In genomic region chr16:17076121-17076757, GRCh38 we compare ENCODE assay signal across 26 cellular contexts.
DNase-seq lines count a peak whose midpoint lies in the region; ATAC-seq and TF ChIP-seq lines count a peak whose summit lies in the region.
"Had no signal": no experiment of that assay in that cellular context is flagged by ENCODE, and none has a peak within 500 bp of the region (broad histone marks: within the 10 kb centered on the region; RNA-seq: fewer than 3 reads in every experiment).

No MANE protein-coding gene starts in this region.

- no peak overlapping the region for H3K4me3 Mint-ChIP-seq in GM23338
- H3K4me3 Mint-ChIP-seq: activated naive CD4-positive, alpha-beta T cell treated with anti-CD3 and anti-CD28 coated beads, Interleukin-2, amount 50 U/mL, for 24 hours; activated T-helper 1 cell treated with anti-CD3 and anti-CD28 coated beads, Interleukin-12 subunit alpha, Interleukin-12 subunit beta, Interleukin-2, Interleukin-4 antibody, amounts not matched to agents 30 ng/mL and 10 ng/mL and 1 ng/mL, durations not matched to agents 14 hours and 24 hours and 36 hours; effector memory CD8-positive, alpha-beta T cell; natural killer cell treated with Interleukin-12 subunit alpha and Interleukin-12 subunit beta and Interleukin-15 and Interleukin-18, amount 100 ng/mL, for 72 hours; T-cell had no signal

- 62 to 64% methylated on average over 8 to 9 of the region's 9 CpGs for WGBS in gastroesophageal sphincter (ENCODE audit: low coverage in 1 of 2), 2 donors

- peaks cover 7% of the 10 kb centered on the region; the same call in 1 of the 2 replicates for H3K9me2 ChIP-seq in GM23338 (ENCODE audit: insufficient read depth)

- 0 out of 2 replicates have a peak overlapping the region, but pooled peaks have one; percentile 14 for H2AFZ ChIP-seq in GM23338

- H3K27ac Mint-ChIP-seq in GM23338 = no peak overlapping the region
- H3K27ac Mint-ChIP-seq: activated naive CD4-positive, alpha-beta T cell treated with anti-CD3 and anti-CD28 coated beads, Interleukin-2, amount 50 U/mL, for 24 hours; activated T-helper 1 cell treated with anti-CD3 and anti-CD28 coated beads, Interleukin-12 subunit alpha, Interleukin-12 subunit beta, Interleukin-2, Interleukin-4 antibody, amounts not matched to agents 30 ng/mL and 10 ng/mL and 1 ng/mL, durations not matched to agents 14 hours and 24 hours and 36 hours; effector memory CD8-positive, alpha-beta T cell; natural killer cell treated with Interleukin-12 subunit alpha and Interleukin-12 subunit beta and Interleukin-15 and Interleukin-18, amount 100 ng/mL, for 72 hours; T-cell had no signal

- in situ Hi-C loops in GM13976 (cut with MboI; ENCODE audit: low sequenced_read_pairs, unreplicated experiment) = no loop called here

- no peaks in the 10 kb centered on the region for H3K79me2 ChIP-seq in GM23338 (replicated peaks; ENCODE audit: insufficient read depth)

- no peak overlapping the region for H3K4me2 ChIP-seq in GM23338

- H3K4me3 ChIP-seq in GM23338 (no peak overlapping the region), dorsolateral prefrontal cortex (peak overlapping the region in 6 of 59 donors; percentile 2 to 33 (median 8)), gastroesophageal sphincter (no peak overlapping the region)
- H3K4me3 ChIP-seq: colonic mucosa, heart right ventricle, lung, mucosa of descending colon, SJSA1, upper lobe of left lung had no signal

- peaks cover 1% of the 10 kb centered on the region for H3K27me3 Mint-ChIP-seq in GM23338 (ENCODE audit: insufficient read depth, low read depth, poor library complexity)
- H3K27me3 Mint-ChIP-seq: activated naive CD4-positive, alpha-beta T cell treated with anti-CD3 and anti-CD28 coated beads, Interleukin-2, amount 50 U/mL, for 24 hours; effector memory CD8-positive, alpha-beta T cell; T-cell had no signal

- H3K36me3 Mint-ChIP-seq in GM23338 (ENCODE audit: low read depth) = peaks cover 10% of the 10 kb centered on the region; the same call in 2 of the 3 replicates
- H3K36me3 Mint-ChIP-seq: activated naive CD4-positive, alpha-beta T cell treated with anti-CD3 and anti-CD28 coated beads, Interleukin-2, amount 50 U/mL, for 24 hours; natural killer cell treated with Interleukin-12 subunit alpha and Interleukin-12 subunit beta and Interleukin-15 and Interleukin-18, amount 100 ng/mL, for 72 hours; T-cell had no signal

- TF ChIP-seq CTCF in GM13976 (IDR thresholded peaks at IDR 0.05; ENCODE audit: borderline replicate concordance, control extremely low read depth, extremely low read depth, insufficient read depth, missing control alignments) = no peak
- no peak for TF ChIP-seq CTCF in GM23338 (conservative IDR thresholded peaks at IDR 0.05; ENCODE audit: low read depth in 2 of 2)
- peak in 4 of 56 donors; percentile 7 to 31 (median 14) for TF ChIP-seq CTCF in dorsolateral prefrontal cortex (IDR thresholded peaks at IDR 0.05 in 54 of 56, conservative IDR thresholded peaks at IDR 0.05 in 2 of 56; ENCODE audit: low read depth in 1 of 56, partially characterized antibody in 56 of 56)
- TF ChIP-seq CTCF in gastroesophageal sphincter (IDR thresholded peaks at IDR 0.05) = no peak

- H3K9me3 ChIP-seq in gastroesophageal sphincter = no peaks in the 10 kb centered on the region
- H3K9me3 ChIP-seq: colonic mucosa, heart right ventricle, mucosa of descending colon, SJSA1, upper lobe of left lung had no signal

- H3K27me3 ChIP-seq in GM23338 (ENCODE audit: insufficient read depth) = no peaks in the 10 kb centered on the region
- no peaks in the 10 kb centered on the region for H3K27me3 ChIP-seq in dorsolateral prefrontal cortex
- H3K27me3 ChIP-seq in gastroesophageal sphincter = peaks cover 24% of the 10 kb centered on the region
- H3K27me3 ChIP-seq: colonic mucosa, upper lobe of left lung had no signal

- DNase-seq in GM13976 (ENCODE audit: low spot score) (peak; percentile 62), GM23338 (ENCODE audit: low spot score) (no peak), dorsolateral prefrontal cortex (no peak), T-helper 1 cell (no peak), retina (no peak)
- DNase-seq in NK-92 treated with Interleukin-12 subunit alpha and Interleukin-12 subunit beta, amount 100 ng/mL, for 24 hours (lab: John Stamatoyannopoulos, UW) = no peak
- DNase-seq: activated CD4-positive, CD25-positive, alpha-beta regulatory T cell; colonic mucosa; effector memory CD8-positive, alpha-beta T cell; foreskin fibroblast; heart right ventricle; mucosa of descending colon; NCI-H1105 treated with DMSO at 0.1 percent for 48 hours; NCI-H2081; NCI-H345; NCI-H748 treated with DMSO at 0.1 percent for 48 hours; RPMI8226; T-cell; upper lobe of left lung had no signal

- TF ChIP-seq POLR2A in gastroesophageal sphincter (IDR thresholded peaks at IDR 0.05) = no peak

- H3K36me3 ChIP-seq in GM23338 (ENCODE audit: insufficient read depth) (no peaks in the 10 kb centered on the region), gastroesophageal sphincter (no peaks in the 10 kb centered on the region)
- H3K36me3 ChIP-seq: colonic mucosa, heart right ventricle, SJSA1, upper lobe of left lung had no signal

- no peak for TF ChIP-seq EP300 in gastroesophageal sphincter (IDR thresholded peaks at IDR 0.05)

- peaks cover 31% of the 10 kb centered on the region for H3K4me1 ChIP-seq in GM23338 (ENCODE audit: insufficient read depth)
- no peaks in the 10 kb centered on the region for H3K4me1 ChIP-seq in gastroesophageal sphincter
- H3K4me1 ChIP-seq: colonic mucosa, heart right ventricle, SJSA1, upper lobe of left lung had no signal

- no peak for ATAC-seq in GM23338
- ATAC-seq in gastroesophageal sphincter = no peak
- ATAC-seq: effector memory CD8-positive, alpha-beta T cell; heart right ventricle; mucosa of descending colon; natural killer cell treated with Interleukin-12 subunit alpha and Interleukin-12 subunit beta and Interleukin-15 and Interleukin-18, amount 100 ng/mL, for 72 hours; T-cell had no signal

- no peaks in the 10 kb centered on the region for H3F3A ChIP-seq in GM23338 (replicated peaks; ENCODE audit: low read depth)

- H3K27ac ChIP-seq in GM23338 (ENCODE audit: low read depth) (no peak overlapping the region), dorsolateral prefrontal cortex (peak overlapping the region in 49 of 59 donors; percentile 11 to 92 (median 68)), gastroesophageal sphincter (no peak overlapping the region)
- H3K27ac ChIP-seq: C4-2B, colonic mucosa, heart right ventricle, SJSA1, upper lobe of left lung had no signal

- H3K4me1 Mint-ChIP-seq in GM23338 = peaks cover 27% of the 10 kb centered on the region

- peaks cover 11% of the 10 kb centered on the region for H3K9me3 Mint-ChIP-seq in GM23338
- H3K9me3 Mint-ChIP-seq: activated naive CD4-positive, alpha-beta T cell treated with anti-CD3 and anti-CD28 coated beads, Interleukin-2, amount 50 U/mL, for 24 hours; activated T-helper 1 cell treated with anti-CD3 and anti-CD28 coated beads, Interleukin-12 subunit alpha, Interleukin-12 subunit beta, Interleukin-2, Interleukin-4 antibody, amounts not matched to agents 30 ng/mL and 10 ng/mL and 1 ng/mL, durations not matched to agents 14 hours and 24 hours and 36 hours; effector memory CD8-positive, alpha-beta T cell; natural killer cell treated with Interleukin-12 subunit alpha and Interleukin-12 subunit beta and Interleukin-15 and Interleukin-18, amount 100 ng/mL, for 72 hours; T-cell had no signal

- no peaks in the 10 kb centered on the region for H4K20me1 ChIP-seq in GM23338 (replicated peaks; ENCODE audit: insufficient read depth)

- intact Hi-C loops in dorsolateral prefrontal cortex (cut with DNase I) = loop anchor here in 1 of 2 donors (5.0 kb wide), 1 partner anchor 396 kb away; the partner anchor contains the start of gene XYLT1

TF ChIP-seq in GM23338, 12 proteins besides CTCF, POLR2A, EP300 and RAD21:
- no peak for TF ChIP-seq EZH2 (IDR thresholded peaks at IDR 0.05; ENCODE audit: low read depth, unreplicated experiment)
- no peak for TF ChIP-seq JUNB (IDR thresholded peaks at IDR 0.05; ENCODE audit: unreplicated experiment)
- no peak for TF ChIP-seq STAT1 (IDR thresholded peaks at IDR 0.05; ENCODE audit: unreplicated experiment)
- no peak for TF ChIP-seq POLR2AphosphoS5 (IDR thresholded peaks at IDR 0.05; ENCODE audit: low read depth)
- no peak for TF ChIP-seq ETS1 (IDR thresholded peaks at IDR 0.05)
- TF ChIP-seq REST (IDR thresholded peaks at IDR 0.05; ENCODE audit: unreplicated experiment) = no peak
- TF ChIP-seq CREB1 (CRISPR knock-in tag; IDR thresholded peaks at IDR 0.05; ENCODE audit: low read depth) = no peak
- no peak for TF ChIP-seq EZH2phosphoT487 (IDR thresholded peaks at IDR 0.05; ENCODE audit: unreplicated experiment)

Comparison
In these comparisons a context has a peak if more than half of its experiments do, and no peak if none do; other contexts are left out.
1. H3K27ac ChIP-seq: peak in dorsolateral prefrontal cortex (49 of 59); none in GM23338 (single experiment) and gastroesophageal sphincter (0 of 4).